17 cellular contexts compared by ENCODE assay signal in genomic region chr5:54273715-54274114, GRCh38.
"Had no signal": no experiment of that assay in that cellular context is flagged by ENCODE, and none has a peak within 500 bp of the region (broad histone marks: within the 10 kb centered on the region; RNA-seq: fewer than 3 reads in every experiment).

No MANE protein-coding gene starts in this region.

- H3K36me3 ChIP-seq: esophagus squamous epithelium, gastroesophageal sphincter, pancreas, sigmoid colon, suprapubic skin, tibial artery, upper lobe of right lung, vagina had no signal

- ATAC-seq: gastroesophageal sphincter; natural killer cell treated with Interleukin-12 subunit alpha and Interleukin-12 subunit beta and Interleukin-15 and Interleukin-18, amount 100 ng/mL, for 72 hours; pancreas; upper lobe of right lung had no signal

- H3K4me1 ChIP-seq: esophagus squamous epithelium, upper lobe of right lung, vagina had no signal

- H3K27me3 ChIP-seq: esophagus squamous epithelium, gastroesophageal sphincter, pancreas, sigmoid colon, suprapubic skin, tibial artery, upper lobe of right lung, vagina had no signal

- H3K36me3 Mint-ChIP-seq: natural killer cell treated with Interleukin-12 subunit alpha and Interleukin-12 subunit beta and Interleukin-15 and Interleukin-18, amount 100 ng/mL, for 72 hours had no signal

- H3K9me3 Mint-ChIP-seq: natural killer cell treated with Interleukin-12 subunit alpha and Interleukin-12 subunit beta and Interleukin-15 and Interleukin-18, amount 100 ng/mL, for 72 hours had no signal

- DNase-seq: effector memory CD4-positive, alpha-beta T cell; esophagus squamous epithelium; foreskin fibroblast; kidney glomerular epithelial cell; midbrain; occipital lobe; pancreas; sigmoid colon; stimulated activated naive CD4-positive, alpha-beta T cell treated with Interleukin-2 at 50 U/mL for 16 hours; tibial artery; upper lobe of right lung had no signal

- H3K27ac Mint-ChIP-seq: natural killer cell treated with Interleukin-12 subunit alpha and Interleukin-12 subunit beta and Interleukin-15 and Interleukin-18, amount 100 ng/mL, for 72 hours had no signal

- H3K27ac ChIP-seq: epithelial cell of prostate, esophagus squamous epithelium, gastroesophageal sphincter, pancreas, sigmoid colon, skin epidermis, suprapubic skin, tibial artery, upper lobe of right lung, vagina had no signal

- H3K27me3 Mint-ChIP-seq: natural killer cell treated with Interleukin-12 subunit alpha and Interleukin-12 subunit beta and Interleukin-15 and Interleukin-18, amount 100 ng/mL, for 72 hours had no signal

- H3K9me3 ChIP-seq: esophagus squamous epithelium, gastroesophageal sphincter, pancreas, sigmoid colon, suprapubic skin, tibial artery, upper lobe of right lung, vagina had no signal

- H3K4me3 Mint-ChIP-seq: natural killer cell treated with Interleukin-12 subunit alpha and Interleukin-12 subunit beta and Interleukin-15 and Interleukin-18, amount 100 ng/mL, for 72 hours had no signal

- H3K4me3 ChIP-seq: esophagus squamous epithelium, gastroesophageal sphincter, pancreas, sigmoid colon, skin epidermis, suprapubic skin, tibial artery, upper lobe of right lung, vagina had no signal
